In the genomic region with DNA sequence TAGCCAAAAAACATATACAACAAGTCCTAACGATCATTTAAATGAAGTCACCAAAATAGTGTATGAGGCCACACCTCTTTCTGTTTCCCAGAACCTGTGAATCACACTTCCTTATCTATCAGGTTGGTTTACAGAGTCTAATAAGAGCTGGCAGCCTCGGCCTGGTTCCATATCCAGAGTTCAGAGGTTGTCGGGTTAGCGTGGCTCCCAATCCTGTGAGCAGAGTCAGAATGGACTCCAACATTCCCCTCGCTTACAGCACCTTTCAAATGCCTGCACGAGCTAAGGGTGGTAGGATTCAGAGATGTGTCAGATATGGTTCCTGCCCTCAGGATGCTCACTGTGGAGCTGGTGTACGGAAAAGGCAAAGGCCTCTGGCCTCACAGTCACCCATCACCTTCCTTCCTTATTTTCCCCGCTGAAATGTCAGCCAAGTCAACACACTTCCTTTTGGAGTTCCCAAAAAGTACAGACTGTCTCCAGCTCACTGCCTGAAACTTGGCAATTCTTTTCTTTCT, we compare ENCODE assay signal across 1 cellular context.
TF ChIP-seq lines count a peak whose summit lies in the region.

No MANE protein-coding gene starts in this region.

TF ChIP-seq in K562, 482 proteins besides CTCF, POLR2A, EP300 and RAD21 (continued from another document and continues in another):
- TF ChIP-seq, protein P1, sequence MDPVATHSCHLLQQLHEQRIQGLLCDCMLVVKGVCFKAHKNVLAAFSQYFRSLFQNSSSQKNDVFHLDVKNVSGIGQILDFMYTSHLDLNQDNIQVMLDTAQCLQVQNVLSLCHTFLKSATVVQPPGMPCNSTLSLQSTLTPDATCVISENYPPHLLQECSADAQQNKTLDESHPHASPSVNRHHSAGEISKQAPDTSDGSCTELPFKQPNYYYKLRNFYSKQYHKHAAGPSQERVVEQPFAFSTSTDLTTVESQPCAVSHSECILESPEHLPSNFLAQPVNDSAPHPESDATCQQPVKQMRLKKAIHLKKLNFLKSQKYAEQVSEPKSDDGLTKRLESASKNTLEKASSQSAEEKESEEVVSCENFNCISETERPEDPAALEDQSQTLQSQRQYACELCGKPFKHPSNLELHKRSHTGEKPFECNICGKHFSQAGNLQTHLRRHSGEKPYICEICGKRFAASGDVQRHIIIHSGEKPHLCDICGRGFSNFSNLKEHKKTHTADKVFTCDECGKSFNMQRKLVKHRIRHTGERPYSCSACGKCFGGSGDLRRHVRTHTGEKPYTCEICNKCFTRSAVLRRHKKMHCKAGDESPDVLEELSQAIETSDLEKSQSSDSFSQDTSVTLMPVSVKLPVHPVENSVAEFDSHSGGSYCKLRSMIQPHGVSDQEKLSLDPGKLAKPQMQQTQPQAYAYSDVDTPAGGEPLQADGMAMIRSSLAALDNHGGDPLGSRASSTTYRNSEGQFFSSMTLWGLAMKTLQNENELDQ (CRISPR knock-in tag; IDR thresholded peaks at IDR 0.05; ENCODE audit: borderline replicate concordance), result no peak
- 0 out of 2 replicates have a peak, but pooled peaks have one; percentile 31 for TF ChIP-seq TCF3 (CRISPR knock-in tag; IDR thresholded peaks at IDR 0.05)
- TF ChIP-seq KLF16 (IDR thresholded peaks at IDR 0.05), result no peak
- TF ChIP-seq ARHGAP35 (IDR thresholded peaks at IDR 0.05; ENCODE audit: partially characterized antibody), result no peak
- no peak for TF ChIP-seq SAFB (IDR thresholded peaks at IDR 0.05; ENCODE audit: borderline replicate concordance, low read depth, low read length)
- TF ChIP-seq, protein P2, sequence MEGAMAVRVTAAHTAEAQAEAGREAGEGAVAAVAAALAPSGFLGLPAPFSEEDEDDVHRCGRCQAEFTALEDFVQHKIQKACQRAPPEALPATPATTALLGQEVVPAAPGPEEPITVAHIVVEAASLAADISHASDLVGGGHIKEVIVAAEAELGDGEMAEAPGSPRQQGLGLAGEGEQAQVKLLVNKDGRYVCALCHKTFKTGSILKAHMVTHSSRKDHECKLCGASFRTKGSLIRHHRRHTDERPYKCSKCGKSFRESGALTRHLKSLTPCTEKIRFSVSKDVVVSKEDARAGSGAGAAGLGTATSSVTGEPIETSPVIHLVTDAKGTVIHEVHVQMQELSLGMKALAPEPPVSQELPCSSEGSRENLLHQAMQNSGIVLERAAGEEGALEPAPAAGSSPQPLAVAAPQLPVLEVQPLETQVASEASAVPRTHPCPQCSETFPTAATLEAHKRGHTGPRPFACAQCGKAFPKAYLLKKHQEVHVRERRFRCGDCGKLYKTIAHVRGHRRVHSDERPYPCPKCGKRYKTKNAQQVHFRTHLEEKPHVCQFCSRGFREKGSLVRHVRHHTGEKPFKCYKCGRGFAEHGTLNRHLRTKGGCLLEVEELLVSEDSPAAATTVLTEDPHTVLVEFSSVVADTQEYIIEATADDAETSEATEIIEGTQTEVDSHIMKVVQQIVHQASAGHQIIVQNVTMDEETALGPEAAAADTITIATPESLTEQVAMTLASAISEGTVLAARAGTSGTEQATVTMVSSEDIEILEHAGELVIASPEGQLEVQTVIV (CRISPR knock-in tag; IDR thresholded peaks at IDR 0.05; ENCODE audit: borderline replicate concordance), result no peak
- TF ChIP-seq, protein P3, sequence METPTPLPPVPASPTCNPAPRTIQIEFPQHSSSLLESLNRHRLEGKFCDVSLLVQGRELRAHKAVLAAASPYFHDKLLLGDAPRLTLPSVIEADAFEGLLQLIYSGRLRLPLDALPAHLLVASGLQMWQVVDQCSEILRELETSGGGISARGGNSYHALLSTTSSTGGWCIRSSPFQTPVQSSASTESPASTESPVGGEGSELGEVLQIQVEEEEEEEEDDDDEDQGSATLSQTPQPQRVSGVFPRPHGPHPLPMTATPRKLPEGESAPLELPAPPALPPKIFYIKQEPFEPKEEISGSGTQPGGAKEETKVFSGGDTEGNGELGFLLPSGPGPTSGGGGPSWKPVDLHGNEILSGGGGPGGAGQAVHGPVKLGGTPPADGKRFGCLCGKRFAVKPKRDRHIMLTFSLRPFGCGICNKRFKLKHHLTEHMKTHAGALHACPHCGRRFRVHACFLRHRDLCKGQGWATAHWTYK (CRISPR knock-in tag; IDR thresholded peaks at IDR 0.05), result no peak
- TF ChIP-seq E2F5 (CRISPR knock-in tag; IDR thresholded peaks at IDR 0.05), result no peak
- TF ChIP-seq, protein P4, sequence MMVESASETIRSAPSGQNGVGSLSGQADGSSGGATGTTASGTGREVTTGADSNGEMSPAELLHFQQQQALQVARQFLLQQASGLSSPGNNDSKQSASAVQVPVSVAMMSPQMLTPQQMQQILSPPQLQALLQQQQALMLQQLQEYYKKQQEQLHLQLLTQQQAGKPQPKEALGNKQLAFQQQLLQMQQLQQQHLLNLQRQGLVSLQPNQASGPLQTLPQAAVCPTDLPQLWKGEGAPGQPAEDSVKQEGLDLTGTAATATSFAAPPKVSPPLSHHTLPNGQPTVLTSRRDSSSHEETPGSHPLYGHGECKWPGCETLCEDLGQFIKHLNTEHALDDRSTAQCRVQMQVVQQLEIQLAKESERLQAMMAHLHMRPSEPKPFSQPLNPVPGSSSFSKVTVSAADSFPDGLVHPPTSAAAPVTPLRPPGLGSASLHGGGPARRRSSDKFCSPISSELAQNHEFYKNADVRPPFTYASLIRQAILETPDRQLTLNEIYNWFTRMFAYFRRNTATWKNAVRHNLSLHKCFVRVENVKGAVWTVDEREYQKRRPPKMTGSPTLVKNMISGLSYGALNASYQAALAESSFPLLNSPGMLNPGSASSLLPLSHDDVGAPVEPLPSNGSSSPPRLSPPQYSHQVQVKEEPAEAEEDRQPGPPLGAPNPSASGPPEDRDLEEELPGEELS (CRISPR knock-in tag; IDR thresholded peaks at IDR 0.05; ENCODE audit: borderline replicate concordance), result no peak
- TF ChIP-seq, protein P5, sequence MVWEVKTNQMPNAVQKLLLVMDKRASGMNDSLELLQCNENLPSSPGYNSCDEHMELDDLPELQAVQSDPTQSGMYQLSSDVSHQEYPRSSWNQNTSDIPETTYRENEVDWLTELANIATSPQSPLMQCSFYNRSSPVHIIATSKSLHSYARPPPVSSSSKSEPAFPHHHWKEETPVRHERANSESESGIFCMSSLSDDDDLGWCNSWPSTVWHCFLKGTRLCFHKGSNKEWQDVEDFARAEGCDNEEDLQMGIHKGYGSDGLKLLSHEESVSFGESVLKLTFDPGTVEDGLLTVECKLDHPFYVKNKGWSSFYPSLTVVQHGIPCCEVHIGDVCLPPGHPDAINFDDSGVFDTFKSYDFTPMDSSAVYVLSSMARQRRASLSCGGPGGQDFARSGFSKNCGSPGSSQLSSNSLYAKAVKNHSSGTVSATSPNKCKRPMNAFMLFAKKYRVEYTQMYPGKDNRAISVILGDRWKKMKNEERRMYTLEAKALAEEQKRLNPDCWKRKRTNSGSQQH (CRISPR knock-in tag; IDR thresholded peaks at IDR 0.05), result no peak
- TF ChIP-seq ZNF592 (IDR thresholded peaks at IDR 0.05), result peak; percentile 74; the same call in 1 of the 2 replicates
- no peak for TF ChIP-seq EZH2 (IDR thresholded peaks at IDR 0.05; ENCODE audit: borderline replicate concordance, low read depth, low read length)
- peak; percentile 35 for TF ChIP-seq CBFA2T3 (IDR thresholded peaks at IDR 0.05)
- no peak for TF ChIP-seq ELF1 (tag; IDR thresholded peaks at IDR 0.05)
- no peak for TF ChIP-seq RB1 (IDR thresholded peaks at IDR 0.05; ENCODE audit: low read depth)
- TF ChIP-seq DIDO1 (tag; IDR thresholded peaks at IDR 0.05; ENCODE audit: low read depth), result no peak
- no peak for TF ChIP-seq ZNF217 (CRISPR knock-in tag; IDR thresholded peaks at IDR 0.05)
- peak; percentile 77; the same call in 1 of the 2 replicates for TF ChIP-seq HMBOX1 (IDR thresholded peaks at IDR 0.05)
- TF ChIP-seq ZNF644 (tag; IDR thresholded peaks at IDR 0.05; ENCODE audit: low read depth), result no peak
- TF ChIP-seq GTF2E2 (tag; IDR thresholded peaks at IDR 0.05), result no peak
- no peak for TF ChIP-seq CBX8 (IDR thresholded peaks at IDR 0.05; ENCODE audit: borderline replicate concordance, extremely low read depth, low read depth, low read length, poor library complexity, severe bottlenecking)
- peak; percentile 51 for TF ChIP-seq NFIC (IDR thresholded peaks at IDR 0.05)
- TF ChIP-seq SMARCE1 (IDR thresholded peaks at IDR 0.05), result peak; percentile 86
- no peak for TF ChIP-seq NFXL1 (CRISPR knock-in tag; IDR thresholded peaks at IDR 0.05)
- TF ChIP-seq, protein P6, sequence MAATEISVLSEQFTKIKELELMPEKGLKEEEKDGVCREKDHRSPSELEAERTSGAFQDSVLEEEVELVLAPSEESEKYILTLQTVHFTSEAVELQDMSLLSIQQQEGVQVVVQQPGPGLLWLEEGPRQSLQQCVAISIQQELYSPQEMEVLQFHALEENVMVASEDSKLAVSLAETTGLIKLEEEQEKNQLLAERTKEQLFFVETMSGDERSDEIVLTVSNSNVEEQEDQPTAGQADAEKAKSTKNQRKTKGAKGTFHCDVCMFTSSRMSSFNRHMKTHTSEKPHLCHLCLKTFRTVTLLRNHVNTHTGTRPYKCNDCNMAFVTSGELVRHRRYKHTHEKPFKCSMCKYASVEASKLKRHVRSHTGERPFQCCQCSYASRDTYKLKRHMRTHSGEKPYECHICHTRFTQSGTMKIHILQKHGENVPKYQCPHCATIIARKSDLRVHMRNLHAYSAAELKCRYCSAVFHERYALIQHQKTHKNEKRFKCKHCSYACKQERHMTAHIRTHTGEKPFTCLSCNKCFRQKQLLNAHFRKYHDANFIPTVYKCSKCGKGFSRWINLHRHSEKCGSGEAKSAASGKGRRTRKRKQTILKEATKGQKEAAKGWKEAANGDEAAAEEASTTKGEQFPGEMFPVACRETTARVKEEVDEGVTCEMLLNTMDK (IDR thresholded peaks at IDR 0.05; ENCODE audit: borderline replicate concordance, insufficient read depth, low read depth, low read length, poor library complexity, severe bottlenecking), result no peak
